In genomic region chr9:113609562-113610318, GRCh38 we compare ENCODE assay signal across 11 cellular contexts.
A peak's percentile ranks its signal among the peaks of the same experiment; 100 is the strongest.
DNase-seq lines count a peak whose midpoint lies in the region; ATAC-seq and TF ChIP-seq lines count a peak whose summit lies in the region.
"Had no signal": no experiment of that assay in that cellular context is flagged by ENCODE, and none has a peak within 500 bp of the region (broad histone marks: within the 10 kb centered on the region; RNA-seq: fewer than 3 reads in every experiment).

No MANE protein-coding gene starts in this region.

- H4K20me1 ChIP-seq in SK-N-SH (ENCODE audit: insufficient read depth), result no peaks in the 10 kb centered on the region

- H3K9me3 ChIP-seq in SK-N-SH, result no peaks in the 10 kb centered on the region
- no peaks in the 10 kb centered on the region for H3K9me3 ChIP-seq in heart right ventricle

- no peaks in the 10 kb centered on the region for H3K79me2 ChIP-seq in SK-N-SH (ENCODE audit: insufficient read depth)

- no peak for TF ChIP-seq EP300 in SK-N-SH (IDR thresholded peaks at IDR 0.05; ENCODE audit: borderline replicate concordance in 1 of 2, low read depth in 1 of 2, low read length in 1 of 2)

- no peak overlapping the region for H3K4me2 ChIP-seq in SK-N-SH

- POLR2A ChIA-PET in SK-N-SH (lab: Yijun Ruan, JAX), result no interaction called here

- TF ChIP-seq RAD21 in SK-N-SH (IDR thresholded peaks at IDR 0.05; ENCODE audit: low read length), result no peak

- peak; percentile 87 to 95 (median 94) for ATAC-seq in heart right ventricle
- ATAC-seq in HG02763 (IDR thresholded peaks at IDR 0.05; ENCODE audit: unreplicated experiment), result no peak
- ATAC-seq: GM12878 had no signal

- peaks cover 0 to 14% of the 10 kb centered on the region in 2 experiments; a peak in 2 of 4 replicates for H3K4me1 ChIP-seq in SK-N-SH (ENCODE audit: control insufficient read depth in 1 of 2, insufficient read depth in 2 of 2, low read depth in 1 of 2, low read length in 1 of 2)
- H3K4me1 ChIP-seq in heart right ventricle, result peaks cover 21 to 60% (median 46%) of the 10 kb centered on the region in 9 donors

- CTCF ChIA-PET in SK-N-SH (lab: Yijun Ruan, JAX), result interaction anchor here (0.6 to 44.7 kb wide), 3 partner anchors 16 to 43 kb away, joined by 3 to 1335 read pairs (median 3); no protein-coding TSS in a partner anchor

- H3K36me3 ChIP-seq in SK-N-SH (replicated peaks in 1 of 2; ENCODE audit: control insufficient read depth in 1 of 2, insufficient read depth in 2 of 2, low read length in 1 of 2) (no peaks in the 10 kb centered on the region), heart right ventricle (no peaks in the 10 kb centered on the region)

- no peaks in the 10 kb centered on the region for H3F3A ChIP-seq in SK-N-SH (replicated peaks; ENCODE audit: insufficient read depth)

- TF ChIP-seq CTCF in SK-N-SH (IDR thresholded peaks at IDR 0.05) (no peak), heart right ventricle (IDR thresholded peaks at IDR 0.05) (no peak)

- H3K27ac ChIP-seq in SK-N-SH (ENCODE audit: low read depth in 2 of 2, low read length in 1 of 2) (peak overlapping the region in 1 of 2 experiments; percentile 41; a peak in 1 of 4 replicates), heart right ventricle (peak overlapping the region; percentile 68 to 92 (median 86))
- H3K27ac ChIP-seq: SK-N-MC had no signal

- no peaks in the 10 kb centered on the region for H3K9me2 ChIP-seq in SK-N-SH

- DNase-seq in A172 (ENCODE audit: low spot score) (peak; percentile 77), SK-N-SH (peak; percentile 47), heart right ventricle (peak; percentile 89 to 94), occipital lobe (lab: John Stamatoyannopoulos, UW) (peak; percentile 20), NCI-H510A treated with DMSO at 0.1 percent for 48 hours (lab: John Stamatoyannopoulos, UW) (no peak), inferior parietal cortex (ENCODE audit: extremely low spot score) (no peak), T-helper 9 cell (no peak)
- DNase-seq: NCI-H1092 had no signal

- intact Hi-C loops in heart right ventricle (cut with DNase I), result loop anchor here in 1 of 10 donors (5.0 kb wide), 1 partner anchor 38 kb away; no protein-coding TSS in a partner anchor

- 80% methylated on average over 21 of the region's 21 CpGs for WGBS in SK-N-SH (ENCODE audit: low lambda C conversion rate)
- whole genome bisulfite sequencing in heart right ventricle, 2 donors, result 14 to 15% methylated on average over 21 of the region's 21 CpGs

- H3K27me3 ChIP-seq in SK-N-SH (ENCODE audit: insufficient read depth) (no peaks in the 10 kb centered on the region), heart right ventricle (no peaks in the 10 kb centered on the region)

- no peak overlapping the region for H2AFZ ChIP-seq in SK-N-SH (ENCODE audit: low read depth)

- H3K9ac ChIP-seq in SK-N-SH, result no peak overlapping the region

- H3K4me3 ChIP-seq in SK-N-SH (ENCODE audit: low read depth in 2 of 2, low read length in 1 of 2), result no peak overlapping the region
- peak overlapping the region in 1 of 10 donors; percentile 23 for H3K4me3 ChIP-seq in heart right ventricle
- H3K4me3 ChIP-seq: GM12878, SK-N-MC had no signal

TF ChIP-seq in SK-N-SH, 30 proteins besides CTCF, POLR2A, EP300 and RAD21:
- TF ChIP-seq GABPA (IDR thresholded peaks at IDR 0.05; ENCODE audit: low read depth) (no peak), POLR2AphosphoS5 (IDR thresholded peaks at IDR 0.05; ENCODE audit: low read depth, low read length) (no peak), RCOR1 (IDR thresholded peaks at IDR 0.05; ENCODE audit: low read length) (0 out of 2 replicates have a peak, but pooled peaks have one; percentile 18), REST (IDR thresholded peaks at IDR 0.05; ENCODE audit: low read depth, low read length) (no peak), TEAD4 (IDR thresholded peaks at IDR 0.05; ENCODE audit: borderline replicate concordance, insufficient read depth) (no peak)

Comparison
In these comparisons a context has a peak if more than half of its experiments do, and no peak if none do; other contexts are left out.
1. DNase-seq: peak in A172 (single experiment), SK-N-SH (single experiment), heart right ventricle (2 of 2) and occipital lobe (single experiment); none in NCI-H510A treated with DMSO at 0.1 percent for 48 hours (single experiment), inferior parietal cortex (single experiment) and T-helper 9 cell (single experiment).